Comparison of ENCODE assay signal across 19 cellular contexts in genomic region chr1:87958711-87959110, GRCh38.
"Had no signal": no experiment of that assay in that cellular context is flagged by ENCODE, and none has a peak within 500 bp of the region (broad histone marks: within the 10 kb centered on the region; RNA-seq: fewer than 3 reads in every experiment).

No MANE protein-coding gene starts in this region.

- H3K27me3 ChIP-seq: ovary, sigmoid colon, stomach, testis, vagina had no signal

- H3K9me3 ChIP-seq: ovary, psoas muscle, sigmoid colon, stomach, testis, vagina had no signal

- H3K27ac ChIP-seq: ovary, psoas muscle, sigmoid colon, stomach, vagina had no signal

- H3K4me3 ChIP-seq: coronary artery, lung, ovary, psoas muscle, sigmoid colon, stomach, testis, vagina had no signal

- H3K36me3 ChIP-seq: ovary, sigmoid colon, stomach, vagina had no signal

- DNase-seq: dermis blood vessel endothelial cell; effector memory CD8-positive, alpha-beta T cell; erythroblast; head of caudate nucleus; left ventricle myocardium superior; natural killer cell; ovary; psoas muscle; right cardiac atrium; sigmoid colon; stimulated activated CD4-positive, alpha-beta T cell treated with anti-CD3 and anti-CD28 coated beads, Interleukin-2, amount 100 ng/mL, for 24 hours; stimulated activated CD4-positive, alpha-beta T cell treated with anti-CD3 and anti-CD28 coated beads, Interleukin-4, amount 100 ng/mL, for 24 hours; stimulated activated naive CD4-positive, alpha-beta T cell treated with Interleukin-2 at 50 U/mL for 16 hours; stomach; testis; trophoblast cell had no signal

- H3K4me1 ChIP-seq: psoas muscle, testis, vagina had no signal
